In genomic region chr1:94552071-94552586, GRCh38 we compare ENCODE assay signal across 1 cellular context.
TF ChIP-seq lines count a peak whose summit lies in the region.

No MANE protein-coding gene starts in this region.

TF ChIP-seq in HepG2, 621 proteins besides CTCF, POLR2A, EP300 and RAD21 (continued from another document):
- TF ChIP-seq KDM2A (CRISPR knock-in tag; IDR thresholded peaks at IDR 0.05; ENCODE audit: borderline replicate concordance, low read depth) (0 out of 2 replicates have a peak, but pooled peaks have one; percentile 29), SOX5 (CRISPR knock-in tag; IDR thresholded peaks at IDR 0.05; ENCODE audit: borderline replicate concordance) (peak; percentile 73; the same call in 1 of the 2 replicates), EHMT2 (IDR thresholded peaks at IDR 0.05; ENCODE audit: borderline replicate concordance, low read depth, low read length) (no peak), FLYWCH1 (CRISPR knock-in tag; IDR thresholded peaks at IDR 0.05) (no peak), PATZ1 (CRISPR knock-in tag; IDR thresholded peaks at IDR 0.05) (0 out of 2 replicates have a peak, but pooled peaks have one; percentile 43), JUNB (CRISPR knock-in tag; IDR thresholded peaks at IDR 0.05; ENCODE audit: borderline replicate concordance) (no peak), PAXIP1 (CRISPR knock-in tag; conservative IDR thresholded peaks at IDR 0.05) (peak; percentile 16; the same call in 1 of the 2 replicates), MAZ (IDR thresholded peaks at IDR 0.05; ENCODE audit: borderline replicate concordance, low read depth, low read length) (no peak), MAZ (CRISPR knock-in tag; IDR thresholded peaks at IDR 0.05; ENCODE audit: low read depth) (no peak), MTF1 (CRISPR knock-in tag; IDR thresholded peaks at IDR 0.05) (no peak), ASH2L (IDR thresholded peaks at IDR 0.05; ENCODE audit: insufficient read length, low read depth, low read length) (peak; percentile 20), DMTF1 (CRISPR knock-in tag; IDR thresholded peaks at IDR 0.05) (no peak), ZNF737 (CRISPR knock-in tag; IDR thresholded peaks at IDR 0.05; ENCODE audit: borderline replicate concordance) (no peak)
